ENCODE assay signal across 1 cellular context in the genomic region with DNA sequence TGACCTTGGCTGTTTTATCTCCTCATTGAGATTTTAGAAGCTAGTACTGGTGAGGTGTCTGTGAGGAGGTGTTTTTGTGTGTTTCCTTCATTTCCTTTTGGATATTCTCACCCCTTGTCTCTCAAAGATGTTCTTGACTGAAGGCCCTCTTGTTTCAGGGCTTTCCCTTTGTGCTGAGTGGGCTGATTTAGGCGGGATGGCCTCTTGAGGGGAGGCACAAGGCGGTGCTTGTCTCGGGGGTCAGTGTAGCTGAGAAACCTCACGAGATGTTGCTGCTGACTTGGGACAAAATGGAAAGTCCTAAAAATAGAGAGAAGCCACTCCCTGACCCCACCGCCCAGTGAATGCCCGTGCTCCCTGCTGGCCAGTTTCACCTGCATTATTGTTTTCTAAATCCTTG.
A peak's percentile ranks its signal among the peaks of the same experiment; 100 is the strongest.
TF ChIP-seq lines count a peak whose summit lies in the region.

No MANE protein-coding gene starts in this region.

TF ChIP-seq in IMR-90, 13 proteins besides CTCF, POLR2A, EP300 and RAD21:
- no peak for TF ChIP-seq MXI1 (IDR thresholded peaks at IDR 0.05; ENCODE audit: borderline replicate concordance, low read depth, low read length)
- TF ChIP-seq MAFK (IDR thresholded peaks at IDR 0.05; ENCODE audit: low read depth, low read length) = 0 out of 2 replicates have a peak, but pooled peaks have one; percentile 33
- no peak for TF ChIP-seq ELK1 (IDR thresholded peaks at IDR 0.05; ENCODE audit: borderline replicate concordance, low read depth, low read length)
TF ChIP-seq in IMR-90: peak in this region for 1.
